In genomic region chr4:182147391-182147790, GRCh38 we compare ENCODE assay signal across 18 cellular contexts.
DNase-seq lines count a peak whose midpoint lies in the region; TF ChIP-seq lines count a peak whose summit lies in the region.
"Had no signal": no experiment of that assay in that cellular context is flagged by ENCODE, and none has a peak within 500 bp of the region (broad histone marks: within the 10 kb centered on the region; RNA-seq: fewer than 3 reads in every experiment).

No MANE protein-coding gene starts in this region.

- H3K27ac Mint-ChIP-seq in neural crest cell (ENCODE audit: unreplicated experiment) = no peak overlapping the region
- H3K27ac Mint-ChIP-seq: B cell; CD4-positive, alpha-beta T cell; IgD-negative memory B cell had no signal

- peaks cover 31% of the 10 kb centered on the region for H3K27me3 Mint-ChIP-seq in neural crest cell (ENCODE audit: low read depth)

- DNase-seq in DMS79 treated with DMSO at 0.1 percent for 48 hours (lab: John Stamatoyannopoulos, UW) = peak; percentile 54
- no peak for DNase-seq in DMS79 (lab: John Stamatoyannopoulos, UW)
- peak; percentile 71 for DNase-seq in epithelial cell of esophagus (ENCODE audit: low read depth)
- no peak for DNase-seq in neural crest cell (ENCODE audit: low read depth, low spot score)
- no peak for DNase-seq in NCI-H526 treated with DMSO at 0.1 percent for 48 hours (lab: John Stamatoyannopoulos, UW)
- DNase-seq in COLO668 (lab: John Stamatoyannopoulos, UW; ENCODE audit: unreplicated experiment) = no peak
- no peak for DNase-seq in D341Med (ENCODE audit: low spot score)
- DNase-seq: CD4-positive, alpha-beta T cell; H7; NCI-H2029 treated with DMSO at 0.1 percent for 48 hours; NCI-H510A; NK-92 treated with Interleukin-12 subunit alpha and Interleukin-12 subunit beta, amount 100 ng/mL, for 24 hours; OCI-M1; SHP77 treated with DMSO at 0.1 percent for 48 hours had no signal

- H3K4me1 Mint-ChIP-seq in neural crest cell = peaks cover 36% of the 10 kb centered on the region

- H3K27me3 ChIP-seq in HUES48 (ENCODE audit: control insufficient read depth, insufficient read depth, low read length) = peaks cover 2% of the 10 kb centered on the region; the same call in 1 of the 2 replicates

- peaks cover 47% of the 10 kb centered on the region for H3K4me1 ChIP-seq in HUES48 (ENCODE audit: control insufficient read depth, insufficient read depth, low read length)

- no peak overlapping the region for H3K9ac ChIP-seq in HUES48 (ENCODE audit: low read depth, low read length)

- H3K36me3 Mint-ChIP-seq in neural crest cell (ENCODE audit: low read depth) = no peaks in the 10 kb centered on the region
- H3K36me3 Mint-ChIP-seq: IgD-negative memory B cell had no signal

- no peak overlapping the region for H3K27ac ChIP-seq in HUES48 (ENCODE audit: low read depth, low read length)
- H3K27ac ChIP-seq: 22Rv1 had no signal

- H3K4me3 Mint-ChIP-seq in neural crest cell = peak overlapping the region; percentile 3
- H3K4me3 Mint-ChIP-seq: B cell; CD4-positive, alpha-beta T cell; IgD-negative memory B cell had no signal

- H3K4me3 ChIP-seq in HUES48 (ENCODE audit: low read depth, low read length) (0 out of 2 replicates have a peak overlapping the region, but pooled peaks have one; percentile 12), epithelial cell of esophagus (ENCODE audit: low read length) (no peak overlapping the region)

- TF ChIP-seq CTCF in epithelial cell of esophagus (IDR thresholded peaks at IDR 0.05; ENCODE audit: insufficient read depth, low read depth, low read length, missing control alignments) (no peak), neural crest cell (conservative IDR thresholded peaks at IDR 0.05) (no peak)

- no peaks in the 10 kb centered on the region for H3K36me3 ChIP-seq in HUES48 (ENCODE audit: control insufficient read depth, insufficient read depth, low read length)

- H3K9me3 ChIP-seq in HUES48 (ENCODE audit: control insufficient read depth, insufficient read depth, low read length) = no peaks in the 10 kb centered on the region

- H3K9me3 Mint-ChIP-seq in neural crest cell = no peaks in the 10 kb centered on the region
- H3K9me3 Mint-ChIP-seq: CD4-positive, alpha-beta T cell; IgD-negative memory B cell had no signal

Comparison
In these comparisons a context has a peak if more than half of its experiments do, and no peak if none do; other contexts are left out.
1. DNase-seq: peak in DMS79 treated with DMSO at 0.1 percent for 48 hours (single experiment) and epithelial cell of esophagus (single experiment); none in DMS79 (single experiment), neural crest cell (single experiment), NCI-H526 treated with DMSO at 0.1 percent for 48 hours (single experiment), COLO668 (single experiment) and D341Med (single experiment).